In genomic region chr15:40090774-40091455, GRCh38 we compare ENCODE assay signal across 1 cellular context.
TF ChIP-seq lines count a peak whose summit lies in the region.

No MANE protein-coding gene starts in this region.

TF ChIP-seq in SK-N-SH, 30 proteins besides CTCF, POLR2A, EP300 and RAD21 (continued from another document):
- TF ChIP-seq ZBTB33 (IDR thresholded peaks at IDR 0.05; ENCODE audit: borderline replicate concordance, low read depth) (no peak), FOXM1 (IDR thresholded peaks at IDR 0.05; ENCODE audit: low read depth) (no peak), MXI1 (IDR thresholded peaks at IDR 0.05; ENCODE audit: low read depth, low read length) (no peak), PBX3 (IDR thresholded peaks at IDR 0.05) (no peak)
